ENCODE assay signal across 14 cellular contexts in the genomic region with DNA sequence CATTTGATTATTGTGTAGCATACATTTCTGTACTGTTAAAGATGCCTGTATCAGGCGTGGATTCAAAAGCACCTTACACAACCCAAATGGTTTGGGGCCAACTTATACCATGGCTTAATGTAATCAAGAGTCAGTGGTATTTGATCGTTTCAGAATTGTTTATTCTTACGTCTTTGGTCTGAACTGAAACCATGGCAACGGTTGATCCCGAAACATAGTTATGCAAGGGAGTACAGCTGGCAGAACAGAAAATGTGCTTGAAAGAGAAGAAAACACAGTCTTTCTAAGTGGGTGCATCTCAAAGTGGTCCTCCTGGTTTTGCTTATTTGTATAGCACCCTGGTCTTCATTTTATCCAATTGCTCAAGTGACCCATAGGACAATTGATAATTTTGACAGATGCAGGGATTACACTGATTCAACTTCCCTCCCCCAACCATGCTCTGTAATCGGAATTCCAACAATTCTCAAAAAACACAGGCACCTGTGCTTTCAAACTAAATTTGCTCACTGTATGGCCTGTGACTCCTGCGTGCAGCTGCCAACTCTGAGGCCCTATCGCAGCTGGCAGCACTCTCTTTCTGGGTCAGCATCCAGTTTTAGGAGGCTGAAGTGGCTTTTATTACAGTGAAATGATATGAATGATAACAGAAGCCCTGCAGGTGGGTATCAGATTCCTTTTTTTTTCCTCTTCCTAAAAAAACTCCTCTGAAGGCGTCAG.
DNase-seq lines count a peak whose midpoint lies in the region; ATAC-seq, FAIRE-seq and TF ChIP-seq lines count a peak whose summit lies in the region.
"Had no signal": no experiment of that assay in that cellular context is flagged by ENCODE, and none has a peak within 500 bp of the region (broad histone marks: within the 10 kb centered on the region; RNA-seq: fewer than 3 reads in every experiment).

No MANE protein-coding gene starts in this region.

- intact Hi-C loops in left ventricle myocardium superior (cut with micrococcal nuclease) (no loop called here), upper lobe of right lung (cut with DNase I) (no loop called here)

- ATAC-seq in left ventricle myocardium superior (peak; percentile 68), upper lobe of right lung (peak; percentile 25), HG03280 (IDR thresholded peaks at IDR 0.05; ENCODE audit: unreplicated experiment) (no peak)
- ATAC-seq: stimulated activated effector memory CD8-positive, alpha-beta T cell treated with anti-CD3 and anti-CD28 coated beads, Interleukin-12 subunit alpha, Interleukin-12 subunit beta, amount 100 ng/mL, for 72 hours had no signal

- H3K4me1 ChIP-seq in right atrium auricular region (no peaks in the 10 kb centered on the region), adipocyte (ENCODE audit: control insufficient read depth, insufficient read depth, low read length) (no peaks in the 10 kb centered on the region), upper lobe of right lung (peaks cover 15% of the 10 kb centered on the region)
- H3K4me1 ChIP-seq: SJSA1 had no signal

- H3K4me3 ChIP-seq in right atrium auricular region, result no peak overlapping the region
- no peak overlapping the region for H3K4me3 ChIP-seq in adipocyte (ENCODE audit: low read length)
- H3K4me3 ChIP-seq in upper lobe of right lung, result no peak overlapping the region
- H3K4me3 ChIP-seq: prostate gland, SJSA1 had no signal

- DNase-seq in left ventricle myocardium superior (no peak), right atrium auricular region (ENCODE audit: low spot score) (no peak), adipocyte (ENCODE audit: low read depth) (peak; percentile 86), iris pigment epithelial cell (ENCODE audit: low read depth) (peak; percentile 90), upper lobe of right lung (no peak), H54 (ENCODE audit: insufficient read length, low spot score) (no peak)
- no peak for DNase-seq in activated effector memory CD4-positive, alpha-beta T cell treated with anti-CD3 and anti-CD28 coated beads, Interleukin-2, amount 50 U/mL, for 16 hours
- DNase-seq: activated CD8-positive, alpha-beta memory T cell treated with anti-CD3 and anti-CD28 coated beads, Interleukin-2, amount 50 U/mL, for 4 hours; midbrain; NCI-H510A treated with DMSO at 0.1 percent for 48 hours had no signal

- no peak overlapping the region for H3K9ac ChIP-seq in adipocyte (ENCODE audit: low read length)

- TF ChIP-seq CTCF in right atrium auricular region (IDR thresholded peaks at IDR 0.05) (no peak), upper lobe of right lung (IDR thresholded peaks at IDR 0.05) (no peak)

- H3K36me3 ChIP-seq in right atrium auricular region (no peaks in the 10 kb centered on the region), adipocyte (ENCODE audit: control insufficient read depth, insufficient read depth, low read length, severe bottlenecking) (no peaks in the 10 kb centered on the region), upper lobe of right lung (no peaks in the 10 kb centered on the region)
- H3K36me3 ChIP-seq: prostate gland, SJSA1 had no signal

- H3K27me3 ChIP-seq in right atrium auricular region (no peaks in the 10 kb centered on the region), adipocyte (replicated peaks; ENCODE audit: control insufficient read depth, insufficient read depth, low read length) (no peaks in the 10 kb centered on the region), upper lobe of right lung (no peaks in the 10 kb centered on the region)
- H3K27me3 ChIP-seq: SJSA1 had no signal

- no peaks in the 10 kb centered on the region for H3K9me3 ChIP-seq in right atrium auricular region
- peaks cover 3% of the 10 kb centered on the region for H3K9me3 ChIP-seq in adipocyte (ENCODE audit: control insufficient read depth, low read length)
- H3K9me3 ChIP-seq in upper lobe of right lung, result no peaks in the 10 kb centered on the region
- H3K9me3 ChIP-seq: prostate gland, SJSA1 had no signal

- H3K27ac ChIP-seq in right atrium auricular region, result no peak overlapping the region
- H3K27ac ChIP-seq in upper lobe of right lung, result peak overlapping the region; percentile 11
- H3K27ac ChIP-seq: prostate gland, SJSA1 had no signal

- TF ChIP-seq POLR2A in H54 (IDR thresholded peaks at IDR 0.05; ENCODE audit: low read depth, low read length), result no peak

- FAIRE-seq in H54 (lab: Jason Lieb, UNC), result no peak

Comparison
In these comparisons a context has a peak if more than half of its experiments do, and no peak if none do; other contexts are left out.
1. DNase-seq: peak in adipocyte (single experiment) and iris pigment epithelial cell (single experiment); none in left ventricle myocardium superior (single experiment), right atrium auricular region (single experiment), upper lobe of right lung (single experiment), activated effector memory CD4-positive, alpha-beta T cell treated with anti-CD3 and anti-CD28 coated beads, Interleukin-2, amount 50 U/mL, for 16 hours (single experiment) and H54 (single experiment).